ENCODE assay signal across 41 cellular contexts in the genomic region with DNA sequence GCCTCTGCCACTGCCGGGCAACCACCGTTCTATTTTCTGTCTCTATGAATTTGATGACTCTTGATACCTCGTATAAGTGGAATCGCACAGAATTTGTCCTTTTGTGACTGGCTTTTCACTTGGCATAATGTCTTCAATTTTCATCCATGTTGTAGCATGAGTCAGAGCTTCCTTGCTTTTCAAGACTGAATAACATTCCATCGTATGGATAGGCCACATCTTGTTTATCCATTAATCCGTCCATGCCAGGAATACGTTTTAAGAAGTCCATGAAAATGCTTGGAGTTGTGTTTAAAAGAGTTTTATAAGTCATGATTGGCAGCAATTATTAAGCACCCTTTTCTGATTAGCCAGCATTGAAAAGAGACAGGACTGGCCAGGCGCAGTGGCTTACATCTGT. TPM values are rescaled to one million over a fixed set of nuclear protein-coding genes. Genes with fewer than 3 reads are reported as not detected.
"Had no signal": no experiment of that assay in that cellular context is flagged by ENCODE, and none has a peak within 500 bp of the region (broad histone marks: within the 10 kb centered on the region; RNA-seq: fewer than 3 reads in every experiment).

No MANE protein-coding gene starts in this region.

- H3K4me3 ChIP-seq: adrenal gland, body of pancreas, breast epithelium, cardiac muscle cell had no signal

- H3K9me3 Mint-ChIP-seq: activated CD4-positive, alpha-beta T cell treated with anti-CD3 and anti-CD28 coated beads, Interleukin-2, amount 10 ng/mL, durations not matched to agents 24 days and 14 days; activated T-helper 1 cell treated with anti-CD3 and anti-CD28 coated beads, Interleukin-12 subunit alpha, Interleukin-12 subunit beta, Interleukin-2, Interleukin-4 antibody, amounts not matched to agents 30 ng/mL and 10 ng/mL and 1 ng/mL, durations not matched to agents 14 hours and 24 hours and 36 hours; T-helper 1 cell treated with Interleukin-12 subunit alpha and Interleukin-12 subunit beta and Interleukin-4 antibody, amounts not matched to agents 30 μg/mL and 1 μg/mL, for 36 hours; T-helper 2 cell treated with Interferon-gamma antibody and Interleukin-4, amounts not matched to agents 5 μg/mL and 100 μg/mL, for 36 hours had no signal

- ATAC-seq: activated CD8-positive, alpha-beta T cell treated with anti-CD3 and anti-CD28 coated beads for 36 hours; activated naive CD4-positive, alpha-beta T cell treated with anti-CD3 and anti-CD28 coated beads, Interleukin-2, amount 50 U/mL, for 72 hours; activated T-cell treated with anti-CD3 and anti-CD28 coated beads, Interleukin-2, amount 50 U/mL, for 4 hours; activated T-cell treated with anti-CD3 and anti-CD28 coated beads, Interleukin-2, amount 50 U/mL, for 72 hours; activated T-helper 17 cell treated with anti-CD3 and anti-CD28 coated beads, Interleukin-2, amount 50 U/mL, for 72 hours; body of pancreas had no signal

- H3K4me1 ChIP-seq: adrenal gland, breast epithelium had no signal

- H3K4me1 Mint-ChIP-seq: activated B cell treated with CpG ODN at 0.5 μM for 24 hours; activated CD4-positive, alpha-beta T cell treated with anti-CD3 and anti-CD28 coated beads, Interleukin-2, amount 10 ng/mL, durations not matched to agents 24 days and 14 days; activated naive CD8-positive, alpha-beta T cell treated with anti-CD3 and anti-CD28 coated beads for 36 hours; activated T-helper 17 cell treated with anti-CD3 and anti-CD28 coated beads, Interleukin-2, amount 50 U/mL, for 72 hours; central memory CD8-positive, alpha-beta T cell had no signal

- H3K36me3 Mint-ChIP-seq: activated CD4-positive, alpha-beta memory T cell treated with anti-CD3 and anti-CD28 coated beads for 36 hours; activated naive CD4-positive, alpha-beta T cell treated with anti-CD3 and anti-CD28 coated beads, Interleukin-2, amount 50 U/mL, for 72 hours; activated naive CD8-positive, alpha-beta T cell treated with anti-CD3 and anti-CD28 coated beads for 36 hours had no signal

- H3K27me3 ChIP-seq: adrenal gland, body of pancreas, brain microvascular endothelial cell, breast epithelium, cardiac muscle cell had no signal

- H3K27ac ChIP-seq: adrenal gland, brain microvascular endothelial cell, breast epithelium, cardiac muscle cell, VCaP had no signal

- DNase-seq: activated B cell treated with CpG ODN at 0.5 μM for 24 hours; activated CD4-positive, alpha-beta memory T cell treated with anti-CD3 and anti-CD28 coated beads for 36 hours; activated CD4-positive, alpha-beta T cell treated with anti-CD3 and anti-CD28 coated beads for 4 hours; activated CD4-positive, alpha-beta T cell treated with anti-CD3 and anti-CD28 coated beads, Interleukin-2, amount 10 ng/mL, durations not matched to agents 24 days and 14 days; activated CD4-positive, alpha-beta T cell treated with anti-CD3 and anti-CD28 coated beads, Interleukin-2, amount 50 U/mL, for 1 hour; activated CD4-positive, alpha-beta T cell treated with anti-CD3 and anti-CD28 coated beads, Interleukin-2, amount 50 U/mL, for 4 hours; activated CD4-positive, CD25-positive, alpha-beta regulatory T cell treated with anti-CD3 and anti-CD28 coated beads, Interleukin-2, amount 50 U/mL, for 72 hours; activated CD8-positive, alpha-beta memory T cell treated with anti-CD3 and anti-CD28 coated beads, Interleukin-2, amount 50 U/mL, for 4 hours; activated CD8-positive, alpha-beta T cell treated with anti-CD3 and anti-CD28 coated beads for 36 hours; activated gamma-delta T cell; activated naive CD4-positive, alpha-beta T cell; activated naive CD4-positive, alpha-beta T cell treated with anti-CD3 and anti-CD28 coated beads for 36 hours; activated naive CD4-positive, alpha-beta T cell treated with anti-CD3 and anti-CD28 coated beads, Interleukin-2, amount 50 U/mL, for 16 hours; activated naive CD8-positive, alpha-beta T cell treated with anti-CD3 and anti-CD28 coated beads for 36 hours; activated T-cell treated with anti-CD3 and anti-CD28 coated beads for 4 hours; activated T-cell treated with anti-CD3 and anti-CD28 coated beads, Interleukin-2, amount 50 U/mL, for 1 hour; activated T-cell treated with anti-CD3 and anti-CD28 coated beads, Interleukin-2, amount 50 U/mL, for 4 hours; activated T-cell treated with anti-CD3 and anti-CD28 coated beads, Interleukin-2, amount 50 U/mL, for 72 hours; adrenal gland; amniotic stem cell; aorta; body of pancreas; brain microvascular endothelial cell; caudate nucleus; cerebellar nuclear complex; SW 1271; T-helper 1 cell; T-helper 2 cell; T-helper 9 cell had no signal

- H3K9me3 ChIP-seq: adrenal gland, body of pancreas had no signal

- H3K4me3 Mint-ChIP-seq: activated B cell treated with CpG ODN at 0.5 μM for 24 hours; activated CD4-positive, alpha-beta memory T cell treated with anti-CD3 and anti-CD28 coated beads for 36 hours; activated CD4-positive, alpha-beta T cell treated with anti-CD3 and anti-CD28 coated beads, Interleukin-2, amount 10 ng/mL, durations not matched to agents 24 days and 14 days; activated CD8-positive, alpha-beta T cell treated with anti-CD3 and anti-CD28 coated beads for 36 hours; activated naive CD4-positive, alpha-beta T cell treated with anti-CD3 and anti-CD28 coated beads for 36 hours; activated naive CD8-positive, alpha-beta T cell treated with anti-CD3 and anti-CD28 coated beads for 36 hours; activated T-cell treated with anti-CD3 and anti-CD28 coated beads, Interleukin-2, amount 50 U/mL, for 4 hours; activated T-cell treated with anti-CD3 and anti-CD28 coated beads, Interleukin-2, amount 50 U/mL, for 72 hours; activated T-helper 1 cell treated with anti-CD3 and anti-CD28 coated beads, Interleukin-12 subunit alpha, Interleukin-12 subunit beta, Interleukin-2, Interleukin-4 antibody, amounts not matched to agents 30 ng/mL and 10 ng/mL and 1 ng/mL, durations not matched to agents 14 hours and 24 hours and 36 hours; activated T-helper 17 cell treated with anti-CD3 and anti-CD28 coated beads, Interleukin-2, amount 50 U/mL, for 72 hours; central memory CD8-positive, alpha-beta T cell; T-helper 1 cell treated with Interleukin-12 subunit alpha and Interleukin-12 subunit beta and Interleukin-4 antibody, amounts not matched to agents 30 μg/mL and 1 μg/mL, for 36 hours; T-helper 2 cell treated with Interferon-gamma antibody and Interleukin-4, amounts not matched to agents 5 μg/mL and 100 μg/mL, for 36 hours had no signal

- H3K27ac Mint-ChIP-seq: activated B cell treated with CpG ODN at 0.5 μM for 24 hours; activated CD4-positive, alpha-beta memory T cell treated with anti-CD3 and anti-CD28 coated beads for 36 hours; activated CD4-positive, alpha-beta T cell treated with anti-CD3 and anti-CD28 coated beads, Interleukin-2, amount 10 ng/mL, durations not matched to agents 24 days and 14 days; activated CD8-positive, alpha-beta T cell treated with anti-CD3 and anti-CD28 coated beads for 36 hours; activated naive CD4-positive, alpha-beta T cell treated with anti-CD3 and anti-CD28 coated beads for 36 hours; activated naive CD4-positive, alpha-beta T cell treated with anti-CD3 and anti-CD28 coated beads, Interleukin-2, amount 50 U/mL, for 72 hours; activated naive CD8-positive, alpha-beta T cell treated with anti-CD3 and anti-CD28 coated beads for 36 hours; activated T-cell treated with anti-CD3 and anti-CD28 coated beads, Interleukin-2, amount 50 U/mL, for 72 hours; activated T-helper 1 cell treated with anti-CD3 and anti-CD28 coated beads, Interleukin-12 subunit alpha, Interleukin-12 subunit beta, Interleukin-2, Interleukin-4 antibody, amounts not matched to agents 30 ng/mL and 10 ng/mL and 1 ng/mL, durations not matched to agents 14 hours and 24 hours and 36 hours; activated T-helper 17 cell treated with anti-CD3 and anti-CD28 coated beads, Interleukin-2, amount 50 U/mL, for 72 hours; T-helper 1 cell treated with Interleukin-12 subunit alpha and Interleukin-12 subunit beta and Interleukin-4 antibody, amounts not matched to agents 30 μg/mL and 1 μg/mL, for 36 hours; T-helper 2 cell treated with Interferon-gamma antibody and Interleukin-4, amounts not matched to agents 5 μg/mL and 100 μg/mL, for 36 hours had no signal

- FAIRE-seq: TTC549 had no signal

- H3K36me3 ChIP-seq: adrenal gland, brain microvascular endothelial cell, breast epithelium, cardiac muscle cell had no signal

RNA-seq across cellular contexts. Expression of gene CLDN10, which starts 53.6 kb away (rescaled TPM):
- total RNA-seq: activated B cell treated with CpG ODN at 0.5 μM for 24 hours; activated CD4-positive, alpha-beta memory T cell treated with anti-CD3 and anti-CD28 coated beads for 36 hours; activated CD4-positive, alpha-beta T cell treated with anti-CD3 and anti-CD28 coated beads, Interleukin-2, amount 10 ng/mL, durations not matched to agents 24 days and 14 days; activated CD8-positive, alpha-beta memory T cell treated with anti-CD3 and anti-CD28 coated beads for 36 hours; activated CD8-positive, alpha-beta T cell treated with anti-CD3 and anti-CD28 coated beads for 36 hours; activated naive CD4-positive, alpha-beta T cell treated with anti-CD3 and anti-CD28 coated beads for 36 hours; activated naive CD4-positive, alpha-beta T cell treated with anti-CD3 and anti-CD28 coated beads, Interleukin-2, amount 50 U/mL, for 72 hours; activated naive CD8-positive, alpha-beta T cell treated with anti-CD3 and anti-CD28 coated beads for 36 hours; activated T-cell treated with anti-CD3 and anti-CD28 coated beads, Interleukin-2, amount 50 U/mL, for 4 hours; activated T-cell treated with anti-CD3 and anti-CD28 coated beads, Interleukin-2, amount 50 U/mL, for 72 hours; activated T-helper 1 cell treated with anti-CD3 and anti-CD28 coated beads, Interleukin-12 subunit alpha, Interleukin-12 subunit beta, Interleukin-2, Interleukin-4 antibody, amounts not matched to agents 30 ng/mL and 10 ng/mL and 1 ng/mL, durations not matched to agents 14 hours and 24 hours and 36 hours; activated T-helper 17 cell treated with anti-CD3 and anti-CD28 coated beads, Interleukin-2, amount 50 U/mL, for 72 hours; chondrocyte had no signal
